ENCODE assay signal across 8 cellular contexts in genomic region chr4:177250056-177250696, GRCh38. TPM values are rescaled to one million over a fixed set of nuclear protein-coding genes. Genes with fewer than 3 reads are reported as not detected.
A peak's percentile ranks its signal among the peaks of the same experiment; 100 is the strongest.
DNase-seq lines count a peak whose midpoint lies in the region; ATAC-seq and TF ChIP-seq lines count a peak whose summit lies in the region.

No MANE protein-coding gene starts in this region.

- no peaks in the 10 kb centered on the region for H3K79me1 ChIP-seq in IMR-90 (ENCODE audit: low read depth in 1 of 2, low read length in 2 of 2)

- H3K9ac ChIP-seq in IMR-90 (ENCODE audit: low read depth, low read length) = no peak overlapping the region

- intact Hi-C loops in IMR-90 (cut with micrococcal nuclease) (loop anchor here (1.0 to 10.0 kb wide), 5 partner anchors 89 to 635 kb away; partner anchors contain the start of gene AGA), psoas muscle (cut with DNase I) (no loop called here)

- TF ChIP-seq RAD21 in IMR-90 (IDR thresholded peaks at IDR 0.05; ENCODE audit: low read length) = peak; percentile 98

- H4K20me1 ChIP-seq in IMR-90 (ENCODE audit: insufficient read depth, low read length) = no peaks in the 10 kb centered on the region

- H3K27me3 ChIP-seq in IMR-90 (ENCODE audit: control insufficient read depth, insufficient read depth, low read length) (no peaks in the 10 kb centered on the region), cardiac muscle cell (no peaks in the 10 kb centered on the region), psoas muscle (ENCODE audit: insufficient read depth in 3 of 3, low read length in 2 of 3) (peaks cover 0 to 2% (median 0%) of the 10 kb centered on the region in 3 donors)

- H3K4ac ChIP-seq in IMR-90 (ENCODE audit: low read depth, low read length) = peak overlapping the region; percentile 71

- ATAC-seq in GM21717 (IDR thresholded peaks at IDR 0.05; ENCODE audit: unreplicated experiment) (peak; percentile 91), IMR-90 (ENCODE audit: low read depth) (peak; percentile 96), SK-N-SH treated with all-trans-retinoic acid at 6 μM for 48 hours (peak; percentile 99), psoas muscle (peak in 2 of 4 donors; percentile 38 to 56)

- H2AFZ ChIP-seq in IMR-90 (replicated peaks; ENCODE audit: low read length, poor library complexity) = peak overlapping the region; percentile 89

- POLR2A ChIA-PET in IMR-90 (lab: Charles Lee; ENCODE audit: unreplicated experiment) = no interaction called here

- H3K56ac ChIP-seq in IMR-90 (ENCODE audit: extremely low read depth, insufficient read depth, low read length) = no peak overlapping the region

- peak overlapping the region; percentile 60; the same call in 1 of the 3 replicates for H2BK15ac ChIP-seq in IMR-90 (ENCODE audit: low read depth, low read length)

- H4K5ac ChIP-seq in IMR-90 (ENCODE audit: low read depth, low read length) = peak overlapping the region; percentile 19; the same call in 1 of the 2 replicates

- H3K9me1 ChIP-seq in IMR-90 (ENCODE audit: insufficient read depth, low read length) = no peaks in the 10 kb centered on the region

- H3K14ac ChIP-seq in IMR-90 (replicated peaks; ENCODE audit: low read depth, low read length) = no peak overlapping the region; the same call in 1 of the 2 replicates

- H2BK20ac ChIP-seq in IMR-90 (ENCODE audit: low read depth, low read length) = peak overlapping the region; percentile 95

- H2AK5ac ChIP-seq in IMR-90 (ENCODE audit: low read depth, low read length) = peak overlapping the region; percentile 59

- no peaks in the 10 kb centered on the region; the same call in 1 of the 2 replicates for H3K4me1 ChIP-seq in IMR-90 (ENCODE audit: control insufficient read depth, insufficient read depth, low read length)
- peaks cover 3% of the 10 kb centered on the region for H3K4me1 ChIP-seq in cardiac muscle cell (ENCODE audit: low read depth)
- no peaks in the 10 kb centered on the region for H3K4me1 ChIP-seq in psoas muscle

- H3K9me3 ChIP-seq in IMR-90 (ENCODE audit: control insufficient read depth, insufficient read depth, low read length) = no peaks in the 10 kb centered on the region
- H3K9me3 ChIP-seq in cardiac muscle cell (ENCODE audit: low read depth) = no peaks in the 10 kb centered on the region
- no peaks in the 10 kb centered on the region for H3K9me3 ChIP-seq in psoas muscle

- no peak overlapping the region for H3K4me3 ChIP-seq in IMR-90 (ENCODE audit: insufficient read depth, low read depth, low read length)
- no peak overlapping the region for H3K4me3 ChIP-seq in cardiac muscle cell
- H3K4me3 ChIP-seq in psoas muscle = no peak overlapping the region

- no peak overlapping the region for H3K27ac ChIP-seq in IMR-90 (ENCODE audit: insufficient read depth, low read length)
- no peak overlapping the region for H3K27ac ChIP-seq in cardiac muscle cell
- H3K27ac ChIP-seq in psoas muscle = no peak overlapping the region

- H3K4me2 ChIP-seq in IMR-90 (ENCODE audit: low read depth, low read length) = peak overlapping the region; percentile 40

- no peaks in the 10 kb centered on the region for H3K36me3 ChIP-seq in IMR-90 (ENCODE audit: control insufficient read depth, insufficient read depth, low read length)
- H3K36me3 ChIP-seq in cardiac muscle cell = no peaks in the 10 kb centered on the region
- H3K36me3 ChIP-seq in psoas muscle (ENCODE audit: insufficient read depth in 1 of 2, low read depth in 1 of 2) = no peaks in the 10 kb centered on the region

- CTCF ChIA-PET in IMR-90 (lab: Yijun Ruan, JAX) = interaction anchor here (0.6 to 2.5 kb wide), 18 partner anchors 8 to 294 kb away, joined by 3 to 16 read pairs (median 4); partner anchors contain the start of gene NEIL3

- no TSS peak for BruUV-seq in IMR-90 (replicated peaks; lab: Mats Ljungman, UMichigan)

- H2AK9ac ChIP-seq in IMR-90 (replicated peaks; ENCODE audit: low read depth, low read length, poor library complexity) = peak overlapping the region; percentile 71

- dilution Hi-C loops in IMR-90 (cut with HindIII; ENCODE audit: low sequenced_read_pairs, unreplicated experiment) = no loop called here

- in situ Hi-C loops in IMR-90 (cut with MboI; ENCODE audit: low sequenced_read_pairs) = no loop called here

- H3K18ac ChIP-seq in IMR-90 (ENCODE audit: low read depth, low read length) = peak overlapping the region; percentile 17; the same call in 1 of the 2 replicates

- peak overlapping the region; percentile 90 for H2BK120ac ChIP-seq in IMR-90 (ENCODE audit: low read depth, low read length)

- TF ChIP-seq POLR2A in IMR-90 (IDR thresholded peaks at IDR 0.05; ENCODE audit: low read depth, low read length) = no peak; the same call in 1 of the 2 replicates

- peak; percentile 93 for TF ChIP-seq CTCF in IMR-90 (conservative IDR thresholded peaks at IDR 0.05; ENCODE audit: low read depth, low read length)
- TF ChIP-seq CTCF in cardiac muscle cell (IDR thresholded peaks at IDR 0.05; ENCODE audit: low read depth, low read length) = peak; percentile 99
- TF ChIP-seq CTCF in psoas muscle (IDR thresholded peaks at IDR 0.05) = peak; percentile 62

- no peak overlapping the region for H2BK5ac ChIP-seq in IMR-90 (ENCODE audit: low read depth, low read length, poor library complexity, severe bottlenecking)

- peak overlapping the region; percentile 55; the same call in 1 of the 2 replicates for H4K91ac ChIP-seq in IMR-90 (ENCODE audit: insufficient read depth, low read depth, low read length)

- 11% methylated on average over 5 of the region's 15 CpGs; no CpG with 5 or more reads in 1 of the 2 experiments for WGBS in IMR-90 (ENCODE audit: extremely low coverage in 2 of 2, insufficient read length in 1 of 2), 2 experiments
- WGBS in psoas muscle, 3 donors = 15 to 19% (median 19%) methylated on average over 15 of the region's 15 CpGs

- H3K23ac ChIP-seq in IMR-90 (ENCODE audit: low read depth, low read length) = peak overlapping the region; percentile 83

- H4K8ac ChIP-seq in IMR-90 (ENCODE audit: low read depth in 2 of 2, low read length in 2 of 2) = peak overlapping the region in 1 of 2 experiments; percentile 83; a peak in 2 of 4 replicates

- DNase-seq in Daoy (ENCODE audit: low read depth) = peak; percentile 63
- peak; percentile 60 for DNase-seq in IMR-90
- peak; percentile 39 for DNase-seq in activated naive CD4-positive, alpha-beta T cell treated with anti-CD3 and anti-CD28 coated beads, Interleukin-2, amount 50 U/mL, for 16 hours
- DNase-seq in cardiac muscle cell (ENCODE audit: low read depth in 1 of 2, low spot score in 1 of 2) = peak; percentile 79 to 83
- DNase-seq in psoas muscle = peak; percentile 21 to 56
- no peak for DNase-seq in NCI-H1417 treated with DMSO at 0.1 percent for 48 hours (lab: John Stamatoyannopoulos, UW)

TF ChIP-seq in IMR-90, 13 proteins besides CTCF, POLR2A, EP300 and RAD21:
- TF ChIP-seq BHLHE40 (IDR thresholded peaks at IDR 0.05; ENCODE audit: low read depth, low read length) = no peak
- TF ChIP-seq FOS (IDR thresholded peaks at IDR 0.05; ENCODE audit: low read depth, low read length) = no peak
- TF ChIP-seq SMC3 (IDR thresholded peaks at IDR 0.05; ENCODE audit: low read depth, low read length) = peak; percentile 89

TF ChIP-seq in SK-N-SH treated with all-trans-retinoic acid at 6 μM for 48 hours, 23 proteins besides CTCF, POLR2A, EP300 and RAD21:
- TF ChIP-seq ZNF565 (CRISPR knock-in tag; conservative IDR thresholded peaks at IDR 0.05; ENCODE audit: low read depth) (no peak), PPARA (CRISPR knock-in tag; IDR thresholded peaks at IDR 0.05; ENCODE audit: borderline replicate concordance) (no peak), CSDC2 (CRISPR knock-in tag; IDR thresholded peaks at IDR 0.05) (no peak), ESRRG (CRISPR knock-in tag; IDR thresholded peaks at IDR 0.05) (no peak)
- TF ChIP-seq, protein P1, sequence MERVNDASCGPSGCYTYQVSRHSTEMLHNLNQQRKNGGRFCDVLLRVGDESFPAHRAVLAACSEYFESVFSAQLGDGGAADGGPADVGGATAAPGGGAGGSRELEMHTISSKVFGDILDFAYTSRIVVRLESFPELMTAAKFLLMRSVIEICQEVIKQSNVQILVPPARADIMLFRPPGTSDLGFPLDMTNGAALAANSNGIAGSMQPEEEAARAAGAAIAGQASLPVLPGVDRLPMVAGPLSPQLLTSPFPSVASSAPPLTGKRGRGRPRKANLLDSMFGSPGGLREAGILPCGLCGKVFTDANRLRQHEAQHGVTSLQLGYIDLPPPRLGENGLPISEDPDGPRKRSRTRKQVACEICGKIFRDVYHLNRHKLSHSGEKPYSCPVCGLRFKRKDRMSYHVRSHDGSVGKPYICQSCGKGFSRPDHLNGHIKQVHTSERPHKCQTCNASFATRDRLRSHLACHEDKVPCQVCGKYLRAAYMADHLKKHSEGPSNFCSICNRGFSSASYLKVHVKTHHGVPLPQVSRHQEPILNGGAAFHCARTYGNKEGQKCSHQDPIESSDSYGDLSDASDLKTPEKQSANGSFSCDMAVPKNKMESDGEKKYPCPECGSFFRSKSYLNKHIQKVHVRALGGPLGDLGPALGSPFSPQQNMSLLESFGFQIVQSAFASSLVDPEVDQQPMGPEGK (CRISPR knock-in tag; IDR thresholded peaks at IDR 0.05; ENCODE audit: borderline replicate concordance) = no peak
TF ChIP-seq in SK-N-SH treated with all-trans-retinoic acid at 6 μM for 48 hours: peak in this region for 0.

RNA-seq across cellular contexts. Expression of gene NEIL3, which starts 59.5 kb away (rescaled TPM):
- total RNA-seq in Daoy (2014; rRNA removed; shearing (Covaris generic)) = 11.3 and 14.5 TPM in 2 replicates
- 7.9 and 10.3 TPM in 2 replicates for total RNA-seq in IMR-90 (2012; rRNA removed)
- 4.4 and 4.5 TPM in 2 replicates for polyA plus RNA-seq in IMR-90 (2012; rRNA removed)
- 0.88 and 1.8 TPM in 2 replicates for polyA plus RNA-seq in IMR-90 (2012; cell fraction: cytosol; rRNA removed)
- 1.1 and 3.3 TPM in 2 replicates for polyA plus RNA-seq in IMR-90 (2012; cell fraction: nucleus; rRNA removed; ENCODE audit: low replicate concordance)
- 1.9 and 7.4 TPM in 2 replicates for total RNA-seq in cardiac muscle cell
- polyA plus RNA-seq in cardiac muscle cell = 2.0 and 11.2 TPM in 2 replicates
- under 1 TPM in 3 of 4 donors, not detected in 1; 0.13 to 0.17 (median 0.15) TPM for total RNA-seq in psoas muscle
- under 1 TPM in 1 of 3 donors, not detected in 2; 0.01 TPM for polyA plus RNA-seq in psoas muscle
